Comparison of ENCODE assay signal across 5 cellular contexts in genomic region chr2:151596903-151597608, GRCh38.
DNase-seq lines count a peak whose midpoint lies in the region; ATAC-seq, FAIRE-seq and TF ChIP-seq lines count a peak whose summit lies in the region.
"Not testable (repeated sequence)": the region's sequence is repeated elsewhere in the genome, so short reads cannot be mapped to it uniquely, and the experiment has no call there.

No MANE protein-coding gene starts in this region.

- CTCF ChIA-PET in A549 (lab: Yijun Ruan, JAX); K562 (lab: Yijun Ruan, JAX; ENCODE audit: low intra/inter-chr PET ratio): not testable (repeated sequence)

- TF ChIP-seq CTCF in A549 (IDR thresholded peaks at IDR 0.05); K562 (IDR thresholded peaks at IDR 0.05 in 2 of 3, conservative IDR thresholded peaks at IDR 0.05 in 1 of 3; ENCODE audit: insufficient read depth in 2 of 3, low read depth in 1 of 3, low read length in 3 of 3); right lobe of liver (IDR thresholded peaks at IDR 0.05); psoas muscle (IDR thresholded peaks at IDR 0.05): not testable (repeated sequence)

- intact Hi-C loops in K562 (cut with micrococcal nuclease); right lobe of liver (cut with DNase I); psoas muscle (cut with DNase I): not testable (repeated sequence)

- not testable (repeated sequence) for FAIRE-seq in A549 (lab: Jason Lieb, UNC); K562 (lab: Jason Lieb, UNC)

- POLR2A ChIA-PET in A549 (lab: Yijun Ruan, JAX); K562 (lab: Yijun Ruan, JAX): not testable (repeated sequence)

- not testable (repeated sequence) for H3K4me1 ChIP-seq in A549; K562 (replicated peaks in 1 of 2; ENCODE audit: control insufficient read depth in 2 of 2, insufficient read depth in 2 of 2, low read length in 2 of 2); right lobe of liver; psoas muscle

- TF ChIP-seq RAD21 in A549 (conservative IDR thresholded peaks at IDR 0.05 in 1 of 2, IDR thresholded peaks at IDR 0.05 in 1 of 2); K562 (CRISPR knock-in tag; conservative IDR thresholded peaks at IDR 0.05 in 1 of 2, IDR thresholded peaks at IDR 0.05 in 1 of 2): not testable (repeated sequence)

- not testable (repeated sequence) for TF ChIP-seq EP300 in A549 (IDR thresholded peaks at IDR 0.05); K562 (IDR thresholded peaks at IDR 0.05; ENCODE audit: low read length)

- not testable (repeated sequence) for H3K9ac ChIP-seq in K562 (ENCODE audit: insufficient read depth in 1 of 2, low read depth in 2 of 2, low read length in 2 of 2)

- ATAC-seq in A549 (peak; percentile 67 to 76; a peak in 5 of 6 replicates), K562 (peak; percentile 53; the same call in 2 of the 3 replicates), left lobe of liver (peak; percentile 91), right lobe of liver (peak; percentile 88 to 95 (median 90)), psoas muscle (peak; percentile 5 to 26 (median 22))

- DNase-seq in A549 (ENCODE audit: low read depth in 1 of 2, low spot score in 1 of 2); K562 (ENCODE audit: extremely low read depth in 1 of 4, low spot score in 3 of 4); left lobe of liver (ENCODE audit: low spot score); right lobe of liver; psoas muscle: not testable (repeated sequence)

- not testable (repeated sequence) for H3K9me1 ChIP-seq in K562 (ENCODE audit: control insufficient read depth, insufficient read depth, low read length)

- not testable (repeated sequence) for H3K4me2 ChIP-seq in A549; K562 (ENCODE audit: insufficient read depth, low read length)

- in situ Hi-C loops in K562 (cut with MboI): not testable (repeated sequence)

- H3K79me2 ChIP-seq in K562 (ENCODE audit: control insufficient read depth, insufficient read depth, low read length): not testable (repeated sequence)

- not testable (repeated sequence) for BruUV-seq in K562 (replicated peaks; lab: Mats Ljungman, UMichigan)

- not testable (repeated sequence) for H2AFZ ChIP-seq in K562 (ENCODE audit: low read depth, low read length)

- H3K27ac ChIP-seq in A549; K562 (ENCODE audit: extremely low read depth, low read depth, low read length); right lobe of liver; psoas muscle: not testable (repeated sequence)

- not testable (repeated sequence) for H3K27me3 ChIP-seq in K562 (ENCODE audit: control insufficient read depth in 2 of 2, insufficient read depth in 2 of 2, low read length in 2 of 2); right lobe of liver; psoas muscle (ENCODE audit: insufficient read depth in 3 of 3, low read length in 2 of 3)

- not testable (repeated sequence) for H3K9me3 ChIP-seq in A549; K562 (replicated peaks; ENCODE audit: control insufficient read depth, insufficient read depth, low read depth, low read length); right lobe of liver; psoas muscle

- not testable (repeated sequence) for TF ChIP-seq POLR2A in A549 (IDR thresholded peaks at IDR 0.05; ENCODE audit: low read length); K562 (conservative IDR thresholded peaks at IDR 0.05); right lobe of liver (IDR thresholded peaks at IDR 0.05)

- not testable (repeated sequence) for H3K36me3 ChIP-seq in K562 (ENCODE audit: control insufficient read depth, insufficient read depth, low read length); right lobe of liver; psoas muscle (ENCODE audit: insufficient read depth in 1 of 2, low read depth in 1 of 2)

- no CpG with 5 or more reads among the region's 4 CpGs for WGBS in A549 (ENCODE audit: missing lambda C conversion rate)
- WGBS in K562 (ENCODE audit: insufficient coverage, low coverage, missing lambda C conversion rate): no CpG with 5 or more reads among the region's 4 CpGs
- WGBS in right lobe of liver (ENCODE audit: insufficient coverage, low coverage, low lambda C conversion rate, missing lambda C conversion rate): no CpG with 5 or more reads among the region's 4 CpGs
- no CpG with 5 or more reads among the region's 4 CpGs for whole genome bisulfite sequencing in psoas muscle, 3 donors

- H3K4me3 ChIP-seq in A549, K562, right lobe of liver, psoas muscle: not testable (repeated sequence)

- H4K20me1 ChIP-seq in K562 (replicated peaks; ENCODE audit: control insufficient read depth, insufficient read depth, low read length): not testable (repeated sequence)

Comparison
In these comparisons a context has a peak if more than half of its experiments do, and no peak if none do; other contexts are left out.
1. ATAC-seq: peak in every context shown above with its lines; median percentile 91 in left lobe of liver; 90 in right lobe of liver; 72 in A549; 53 in K562; 22 in psoas muscle.